Comparison of ENCODE assay signal across 1 cellular context in genomic region chr6:33211666-33212422, GRCh38.
TF ChIP-seq lines count a peak whose summit lies in the region.

No MANE protein-coding gene starts in this region.

TF ChIP-seq in IMR-90, 13 proteins besides CTCF, POLR2A, EP300 and RAD21:
- TF ChIP-seq NFE2L2 (IDR thresholded peaks at IDR 0.05; ENCODE audit: low read depth, low read length) (no peak), ELK1 (IDR thresholded peaks at IDR 0.05; ENCODE audit: borderline replicate concordance, low read depth, low read length) (no peak), SMC3 (IDR thresholded peaks at IDR 0.05; ENCODE audit: low read depth, low read length) (no peak), BHLHE40 (IDR thresholded peaks at IDR 0.05; ENCODE audit: low read depth, low read length) (no peak), MAFK (IDR thresholded peaks at IDR 0.05; ENCODE audit: low read depth, low read length) (no peak), FOS (IDR thresholded peaks at IDR 0.05; ENCODE audit: low read depth, low read length) (no peak), CHD1 (IDR thresholded peaks at IDR 0.05; ENCODE audit: low read depth, low read length) (no peak), MXI1 (IDR thresholded peaks at IDR 0.05; ENCODE audit: borderline replicate concordance, low read depth, low read length) (no peak)
